ENCODE assay signal across 8 cellular contexts in the genomic region with DNA sequence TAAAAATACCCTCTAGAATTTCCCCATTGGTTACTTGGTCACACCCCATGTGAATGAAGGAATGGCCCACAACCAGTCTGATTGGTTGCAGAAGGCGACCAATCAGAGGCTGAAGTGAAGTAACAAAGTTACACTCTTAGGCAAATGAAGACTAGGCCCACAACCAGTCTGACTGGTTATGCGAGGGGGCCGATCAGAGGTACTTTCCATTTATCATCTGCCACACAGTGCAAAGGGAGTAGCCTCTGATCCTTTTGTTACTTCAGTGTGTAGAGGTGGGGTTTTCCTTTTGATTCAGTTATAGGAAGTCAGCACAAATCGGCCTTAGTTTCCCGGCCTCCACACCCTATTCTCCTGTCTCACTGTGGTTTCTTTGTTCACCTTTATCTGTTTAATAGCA.
DNase-seq lines count a peak whose midpoint lies in the region; ATAC-seq and TF ChIP-seq lines count a peak whose summit lies in the region.

No MANE protein-coding gene starts in this region.

- ATAC-seq in GM19025 (IDR thresholded peaks at IDR 0.05; ENCODE audit: low read depth, unreplicated experiment) (peak; percentile 97), HG02678 (IDR thresholded peaks at IDR 0.05; ENCODE audit: unreplicated experiment) (peak; percentile 92)

- no peak overlapping the region for H3K4me3 ChIP-seq in epithelial cell of esophagus (ENCODE audit: low read length)

- TF ChIP-seq CTCF in epithelial cell of esophagus (IDR thresholded peaks at IDR 0.05; ENCODE audit: insufficient read depth, low read depth, low read length, missing control alignments): no peak

- H3K27ac ChIP-seq in substantia nigra (ENCODE audit: low read depth, low read length, poor library complexity, severe bottlenecking): no peak overlapping the region

- DNase-seq in NCI-H774 (lab: John Stamatoyannopoulos, UW): peak; percentile 76
- peak; percentile 97 for DNase-seq in epithelial cell of esophagus (ENCODE audit: low read depth)
- DNase-seq in stimulated activated CD8-positive, alpha-beta memory T cell treated with anti-CD3 and anti-CD28 coated beads, Interleukin-4, amount 100 ng/mL, for 48 hours: peak; percentile 50
- DNase-seq in hypothalamus (lab: John Stamatoyannopoulos, UW): no peak
- DNase-seq in substantia nigra (lab: John Stamatoyannopoulos, UW): no peak
- DNase-seq in effector CD8-positive, alpha-beta T cell (lab: John Stamatoyannopoulos, UW): no peak

Comparison
In these comparisons a context has a peak if more than half of its experiments do, and no peak if none do; other contexts are left out.
1. DNase-seq: peak in NCI-H774 (single experiment), epithelial cell of esophagus (single experiment) and stimulated activated CD8-positive, alpha-beta memory T cell treated with anti-CD3 and anti-CD28 coated beads, Interleukin-4, amount 100 ng/mL, for 48 hours (single experiment); none in hypothalamus (0 of 51), substantia nigra (0 of 49) and effector CD8-positive, alpha-beta T cell (single experiment).